7 cellular contexts compared by ENCODE assay signal in the genomic region with DNA sequence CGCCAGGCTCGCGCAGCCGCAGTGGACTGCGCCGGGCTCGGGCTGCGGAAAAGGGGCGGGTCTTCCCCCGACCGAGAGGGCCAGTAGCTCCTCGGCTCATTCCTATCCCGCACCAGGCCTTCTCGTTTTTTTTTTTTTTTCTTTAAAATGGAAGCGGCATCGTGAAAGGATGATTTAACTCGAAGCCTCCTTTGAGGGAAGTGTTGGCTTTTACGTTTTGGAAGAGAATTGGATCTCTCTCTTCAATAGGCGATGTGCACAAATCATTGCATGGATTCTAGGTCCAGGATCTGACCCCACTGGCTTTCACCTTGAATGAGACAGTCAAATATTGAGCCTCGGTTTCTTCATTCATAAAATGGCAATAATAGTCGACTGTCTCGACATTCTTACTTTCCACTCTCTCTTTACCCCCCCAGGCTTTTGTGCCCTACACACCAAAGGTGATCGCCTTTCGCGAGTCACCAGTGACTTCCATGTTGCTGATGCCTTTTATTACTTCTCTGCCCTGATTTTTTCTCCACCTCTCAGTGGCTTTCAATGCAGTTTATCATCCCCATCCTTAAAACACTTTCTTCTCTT. TPM values are rescaled to one million over a fixed set of nuclear protein-coding genes. Genes with fewer than 3 reads are reported as not detected.
DNase-seq lines count a peak whose midpoint lies in the region; ATAC-seq, FAIRE-seq and TF ChIP-seq lines count a peak whose summit lies in the region.

No MANE protein-coding gene starts in this region.

- H3K9ac ChIP-seq in endothelial cell of umbilical vein (replicated peaks; ENCODE audit: extremely low read depth, insufficient read depth, low read length) (no peak overlapping the region), neural cell (ENCODE audit: low read length) (peak overlapping the region; percentile 68)

- ATAC-seq in GM18502 (IDR thresholded peaks at IDR 0.05; ENCODE audit: poor library complexity, unreplicated experiment): no peak

- TF ChIP-seq POLR2A in endothelial cell of umbilical vein (IDR thresholded peaks at IDR 0.05; ENCODE audit: low read depth, low read length): no peak

- no peak for TF ChIP-seq RAD21 in neural cell (conservative IDR thresholded peaks at IDR 0.05)

- no peaks in the 10 kb centered on the region for H3K9me3 ChIP-seq in SJCRH30 (replicated peaks)
- no peaks in the 10 kb centered on the region for H3K9me3 ChIP-seq in endothelial cell of umbilical vein (replicated peaks; ENCODE audit: control insufficient read depth, insufficient read depth, low read length)
- no peaks in the 10 kb centered on the region for H3K9me3 ChIP-seq in neural cell (ENCODE audit: low read length)

- H3K4me1 ChIP-seq in SJCRH30: no peaks in the 10 kb centered on the region
- H3K4me1 ChIP-seq in endothelial cell of umbilical vein (ENCODE audit: control insufficient read depth, extremely low read depth, insufficient read depth, low read length): peaks cover 6% of the 10 kb centered on the region

- FAIRE-seq in endothelial cell of umbilical vein (lab: Jason Lieb, UNC): no peak

- TF ChIP-seq CTCF in endothelial cell of umbilical vein (IDR thresholded peaks at IDR 0.05; ENCODE audit: extremely low read depth in 1 of 2, insufficient read depth in 1 of 2, low read depth in 1 of 2, low read length in 2 of 2) (no peak), neural cell (IDR thresholded peaks at IDR 0.05; ENCODE audit: poor library complexity, severe bottlenecking) (peak; percentile 4)

- H2AFZ ChIP-seq in endothelial cell of umbilical vein (ENCODE audit: low read depth, low read length) (peak overlapping the region; percentile 77), neural cell (ENCODE audit: low read depth, low read length) (peak overlapping the region; percentile 84)

- H3K79me2 ChIP-seq in endothelial cell of umbilical vein (ENCODE audit: control insufficient read depth, insufficient read depth, low read length) (peaks cover 2% of the 10 kb centered on the region), neural cell (replicated peaks; ENCODE audit: insufficient read depth, low read length) (no peaks in the 10 kb centered on the region)

- H3K27me3 ChIP-seq in SJCRH30 (no peaks in the 10 kb centered on the region), endothelial cell of umbilical vein (ENCODE audit: control insufficient read depth in 2 of 2, insufficient read depth in 2 of 2, low read length in 2 of 2) (peaks cover 5 to 9% of the 10 kb centered on the region in 2 experiments), neural cell (ENCODE audit: insufficient read depth, low read depth, low read length) (no peaks in the 10 kb centered on the region)

- H3K9me1 ChIP-seq in endothelial cell of umbilical vein (replicated peaks; ENCODE audit: control insufficient read depth, extremely low read depth, insufficient read depth, low read length): no peaks in the 10 kb centered on the region

- no peak overlapping the region; the same call in 1 of the 2 replicates for H3K27ac ChIP-seq in SJCRH30
- no peak overlapping the region for H3K27ac ChIP-seq in endothelial cell of umbilical vein (ENCODE audit: insufficient read depth, low read depth, low read length)
- H3K27ac ChIP-seq in neural cell (ENCODE audit: low read length): peak overlapping the region; percentile 58

- H3F3A ChIP-seq in neural cell (ENCODE audit: insufficient read depth, low read length, poor library complexity, severe bottlenecking): no peaks in the 10 kb centered on the region

- dilution Hi-C loops in endothelial cell of umbilical vein (cut with MboI; ENCODE audit: extremely low pct_ligation_motif_present, low sequenced_read_pairs): no loop called here

- H4K20me1 ChIP-seq in endothelial cell of umbilical vein (replicated peaks; ENCODE audit: control insufficient read depth, extremely low read depth, insufficient read depth, low read length) (no peaks in the 10 kb centered on the region), neural cell (ENCODE audit: insufficient read depth) (no peaks in the 10 kb centered on the region)

- POLR2A ChIA-PET in endothelial cell of umbilical vein (lab: Charles Lee): interaction anchor here (0.7 kb wide), 1 partner anchor 467 kb away, joined by 3 read pairs; no protein-coding TSS in a partner anchor

- BruUV-seq in endothelial cell of umbilical vein (replicated peaks; lab: Mats Ljungman, UMichigan): no TSS peak

- TF ChIP-seq EP300 in neural cell (conservative IDR thresholded peaks at IDR 0.05; ENCODE audit: poor library complexity, severe bottlenecking): no peak

- H3K4me2 ChIP-seq in endothelial cell of umbilical vein (ENCODE audit: insufficient read depth, low read length): peak overlapping the region; percentile 69
- H3K4me2 ChIP-seq in neural cell (ENCODE audit: low read length): peak overlapping the region; percentile 67

- H3K36me3 ChIP-seq in SJCRH30 (no peaks in the 10 kb centered on the region), endothelial cell of umbilical vein (ENCODE audit: control insufficient read depth in 2 of 2, extremely low read depth in 1 of 2, insufficient read depth in 2 of 2, low read length in 2 of 2) (no peaks in the 10 kb centered on the region), neural cell (ENCODE audit: insufficient read depth, low read length) (no peaks in the 10 kb centered on the region)

- DNase-seq in DMS53 treated with DMSO at 0.1 percent for 48 hours (lab: John Stamatoyannopoulos, UW; ENCODE audit: unreplicated experiment): peak; percentile 74
- peak; percentile 58 for DNase-seq in HCEC 1CT
- peak in 1 of 2 experiments; percentile 75 for DNase-seq in SJCRH30
- DNase-seq in endothelial cell of umbilical vein (ENCODE audit: low read depth, low spot score): peak; percentile 79
- no peak for DNase-seq in stimulated activated CD4-positive, alpha-beta T cell treated with anti-CD3 and anti-CD28 coated beads, Interleukin-2, amount 100 ng/mL, for 24 hours

- H3K4me3 ChIP-seq in SJCRH30 (peak overlapping the region; percentile 79), endothelial cell of umbilical vein (replicated peaks in 1 of 3; ENCODE audit: insufficient read depth in 1 of 3, low read depth in 1 of 3, low read length in 3 of 3) (peak overlapping the region in 2 of 3 experiments; percentile 71 to 78), neural cell (ENCODE audit: low read length) (peak overlapping the region; percentile 97)

- CTCF ChIA-PET in endothelial cell of umbilical vein (lab: Charles Lee): interaction anchor here (0.5 to 2.3 kb wide), 4 partner anchors 11 to 520 kb away, joined by 3 to 11 read pairs (median 4); no protein-coding TSS in a partner anchor

- H3K9me2 ChIP-seq in neural cell (ENCODE audit: insufficient read depth, low read length): no peaks in the 10 kb centered on the region

- intact Hi-C loops in endothelial cell of umbilical vein (cut with micrococcal nuclease): loop anchor here (1.0 kb wide), 1 partner anchor 466 kb away; a partner anchor contains a TSS

TF ChIP-seq in endothelial cell of umbilical vein, 7 proteins besides CTCF, POLR2A, EP300 and RAD21:
- TF ChIP-seq POLR2AphosphoS5 (IDR thresholded peaks at IDR 0.05; ENCODE audit: insufficient read depth, low read depth, low read length): no peak
- TF ChIP-seq, protein P1, sequence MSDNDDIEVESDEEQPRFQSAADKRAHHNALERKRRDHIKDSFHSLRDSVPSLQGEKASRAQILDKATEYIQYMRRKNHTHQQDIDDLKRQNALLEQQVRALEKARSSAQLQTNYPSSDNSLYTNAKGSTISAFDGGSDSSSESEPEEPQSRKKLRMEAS (IDR thresholded peaks at IDR 0.05; ENCODE audit: insufficient read depth, insufficient read length): peak; percentile 23

TF ChIP-seq in neural cell, 6 proteins besides CTCF, POLR2A, EP300 and RAD21:
- TF ChIP-seq TAF1 (IDR thresholded peaks at IDR 0.05; ENCODE audit: low read depth) (no peak), SMC3 (conservative IDR thresholded peaks at IDR 0.05; ENCODE audit: poor library complexity) (peak; percentile 6), POLR2AphosphoS5 (IDR thresholded peaks at IDR 0.05) (peak; percentile 5), EZH2 (IDR thresholded peaks at IDR 0.05; ENCODE audit: borderline replicate concordance, insufficient read depth, low read length, poor library complexity, severe bottlenecking) (no peak)
- TF ChIP-seq, protein P2, sequence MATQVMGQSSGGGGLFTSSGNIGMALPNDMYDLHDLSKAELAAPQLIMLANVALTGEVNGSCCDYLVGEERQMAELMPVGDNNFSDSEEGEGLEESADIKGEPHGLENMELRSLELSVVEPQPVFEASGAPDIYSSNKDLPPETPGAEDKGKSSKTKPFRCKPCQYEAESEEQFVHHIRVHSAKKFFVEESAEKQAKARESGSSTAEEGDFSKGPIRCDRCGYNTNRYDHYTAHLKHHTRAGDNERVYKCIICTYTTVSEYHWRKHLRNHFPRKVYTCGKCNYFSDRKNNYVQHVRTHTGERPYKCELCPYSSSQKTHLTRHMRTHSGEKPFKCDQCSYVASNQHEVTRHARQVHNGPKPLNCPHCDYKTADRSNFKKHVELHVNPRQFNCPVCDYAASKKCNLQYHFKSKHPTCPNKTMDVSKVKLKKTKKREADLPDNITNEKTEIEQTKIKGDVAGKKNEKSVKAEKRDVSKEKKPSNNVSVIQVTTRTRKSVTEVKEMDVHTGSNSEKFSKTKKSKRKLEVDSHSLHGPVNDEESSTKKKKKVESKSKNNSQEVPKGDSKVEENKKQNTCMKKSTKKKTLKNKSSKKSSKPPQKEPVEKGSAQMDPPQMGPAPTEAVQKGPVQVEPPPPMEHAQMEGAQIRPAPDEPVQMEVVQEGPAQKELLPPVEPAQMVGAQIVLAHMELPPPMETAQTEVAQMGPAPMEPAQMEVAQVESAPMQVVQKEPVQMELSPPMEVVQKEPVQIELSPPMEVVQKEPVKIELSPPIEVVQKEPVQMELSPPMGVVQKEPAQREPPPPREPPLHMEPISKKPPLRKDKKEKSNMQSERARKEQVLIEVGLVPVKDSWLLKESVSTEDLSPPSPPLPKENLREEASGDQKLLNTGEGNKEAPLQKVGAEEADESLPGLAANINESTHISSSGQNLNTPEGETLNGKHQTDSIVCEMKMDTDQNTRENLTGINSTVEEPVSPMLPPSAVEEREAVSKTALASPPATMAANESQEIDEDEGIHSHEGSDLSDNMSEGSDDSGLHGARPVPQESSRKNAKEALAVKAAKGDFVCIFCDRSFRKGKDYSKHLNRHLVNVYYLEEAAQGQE (IDR thresholded peaks at IDR 0.05; ENCODE audit: borderline replicate concordance): no peak

RNA-seq across cellular contexts. Expression of a gene that starts 0.3 kb away (rescaled TPM):
- 5.4 and 6.2 TPM in 2 replicates for total RNA-seq in SJCRH30 (2014; rRNA removed; shearing (Covaris generic))
- 21.8 and 24.3 TPM in 2 replicates for total RNA-seq in endothelial cell of umbilical vein
- 26.0 and 28.9 TPM in 2 replicates for polyA plus RNA-seq in endothelial cell of umbilical vein
- polyA plus RNA-seq in endothelial cell of umbilical vein (2011; cell fraction: cytosol; rRNA removed): 31.7 and 34.2 TPM in 2 replicates
- 20.3 and 26.1 TPM in 2 replicates for polyA plus RNA-seq in endothelial cell of umbilical vein (2011; cell fraction: nucleus; rRNA removed)
- polyA plus RNA-seq in endothelial cell of umbilical vein (2012): 16.7 and 16.8 TPM in 2 replicates
- polyA minus RNA-seq in endothelial cell of umbilical vein: 20.6 and 23.1 TPM in 2 replicates
- polyA minus RNA-seq in endothelial cell of umbilical vein (2011; cell fraction: cytosol; rRNA and poly(A)+ RNA removed): 6.2 TPM
- 16.6 and 16.8 TPM in 2 replicates for polyA minus RNA-seq in endothelial cell of umbilical vein (2011; cell fraction: nucleus; rRNA and poly(A)+ RNA removed)
- polyA plus RNA-seq in neural cell: 18.9 and 22.6 TPM in 2 replicates
- polyA minus RNA-seq in neural cell: 12.2 and 17.2 TPM in 2 replicates

Comparison
In these comparisons a context has a peak if more than half of its experiments do, and no peak if none do; other contexts are left out.
1. DNase-seq: peak in DMS53 treated with DMSO at 0.1 percent for 48 hours (single experiment), HCEC 1CT (single experiment) and endothelial cell of umbilical vein (single experiment); none in stimulated activated CD4-positive, alpha-beta T cell treated with anti-CD3 and anti-CD28 coated beads, Interleukin-2, amount 100 ng/mL, for 24 hours (0 of 2).
2. Peak in every context shown above with its lines, with median percentiles within 50 percentile points of each other: H3K4me3 ChIP-seq.